9 cellular contexts compared by ENCODE assay signal in the genomic region with DNA sequence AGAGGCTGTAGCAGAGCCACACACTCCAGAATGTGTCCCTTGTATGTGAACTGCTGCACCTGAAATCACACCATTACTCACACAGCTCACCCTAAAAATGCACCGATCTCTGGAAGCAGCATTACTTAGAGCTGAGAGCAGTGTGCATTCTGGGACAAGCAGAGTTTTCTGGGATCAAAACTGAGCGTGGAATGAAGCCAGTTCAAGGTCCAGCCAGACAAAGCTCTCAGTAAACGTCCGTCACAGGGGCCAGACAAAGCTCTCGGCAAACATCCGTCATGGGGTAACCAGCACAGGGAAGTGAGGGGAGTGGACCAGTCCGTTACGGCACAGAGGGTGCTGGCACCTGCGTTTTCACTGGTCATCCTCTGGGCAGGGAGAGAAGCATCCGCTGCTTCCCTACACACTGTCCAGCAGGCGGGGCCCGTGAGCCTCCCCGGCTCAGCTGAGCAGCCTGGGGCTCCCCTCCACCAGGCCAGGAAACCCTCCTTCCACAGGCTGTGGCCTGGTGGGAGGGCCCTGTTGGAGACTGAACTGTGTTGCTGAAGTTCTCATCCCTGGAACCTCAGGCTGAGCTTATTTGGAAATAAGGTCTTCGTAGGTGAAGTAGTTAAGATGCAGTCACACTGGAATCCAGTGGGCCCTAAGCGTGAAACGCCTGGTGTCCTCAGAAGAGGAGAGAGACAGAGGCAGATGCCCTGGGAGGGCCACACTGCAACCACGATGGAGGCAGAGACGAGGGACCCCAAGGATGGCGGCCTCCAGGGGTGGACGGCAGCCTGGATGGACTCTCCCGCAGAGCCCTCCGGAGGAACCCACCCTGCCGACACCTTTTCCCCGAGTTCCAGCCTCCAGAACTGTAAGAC.
A peak's percentile ranks its signal among the peaks of the same experiment; 100 is the strongest.
DNase-seq lines count a peak whose midpoint lies in the region; ATAC-seq and TF ChIP-seq lines count a peak whose summit lies in the region.
"Had no signal": no experiment of that assay in that cellular context is flagged by ENCODE, and none has a peak within 500 bp of the region (broad histone marks: within the 10 kb centered on the region; RNA-seq: fewer than 3 reads in every experiment).

No MANE protein-coding gene starts in this region.

- POLR2A ChIA-PET in WTC11 (lab: Charles Lee) = no interaction called here

- H3K9me3 Mint-ChIP-seq in WTC11 = no peaks in the 10 kb centered on the region
- H3K9me3 Mint-ChIP-seq: activated B cell treated with CpG ODN at 0.5 μM for 24 hours had no signal

- TF ChIP-seq CTCF in 22Rv1 (IDR thresholded peaks at IDR 0.05) = peak; percentile 74
- TF ChIP-seq CTCF in WTC11 (IDR thresholded peaks at IDR 0.05) = no peak
- TF ChIP-seq CTCF in lower leg skin (IDR thresholded peaks at IDR 0.05) = no peak

- H3K36me3 ChIP-seq in GM23248 (ENCODE audit: low read depth) = no peaks in the 10 kb centered on the region

- no peaks in the 10 kb centered on the region for H3K36me3 Mint-ChIP-seq in WTC11

- H3K9ac ChIP-seq in GM23248 = no peak overlapping the region

- no peaks in the 10 kb centered on the region for H3K79me2 ChIP-seq in GM23248 (ENCODE audit: insufficient read depth)

- no peak overlapping the region for H3K4me3 Mint-ChIP-seq in WTC11
- H3K4me3 Mint-ChIP-seq: activated B cell treated with CpG ODN at 0.5 μM for 24 hours had no signal

- intact Hi-C loops in lower leg skin (cut with DNase I; ENCODE audit: low total_unique reads) = no loop called here

- H2AFZ ChIP-seq in GM23248 = no peak overlapping the region

- no peaks in the 10 kb centered on the region for H3K9me3 ChIP-seq in GM23248 (ENCODE audit: low read depth)

- no peak for TF ChIP-seq POLR2A in lower leg skin (IDR thresholded peaks at IDR 0.05)

- no peaks in the 10 kb centered on the region for H3K9me2 ChIP-seq in GM23248 (ENCODE audit: insufficient read depth)

- H3K27me3 Mint-ChIP-seq in WTC11 (ENCODE audit: low read depth) = no peaks in the 10 kb centered on the region
- H3K27me3 Mint-ChIP-seq: activated B cell treated with CpG ODN at 0.5 μM for 24 hours had no signal

- no peaks in the 10 kb centered on the region for H3K4me1 Mint-ChIP-seq in WTC11
- H3K4me1 Mint-ChIP-seq: activated B cell treated with CpG ODN at 0.5 μM for 24 hours had no signal

- no peak overlapping the region for H3K4me3 ChIP-seq in GM23248
- H3K4me3 ChIP-seq in lower leg skin (ENCODE audit: low read depth, poor library complexity, severe bottlenecking) = no peak overlapping the region

- no peak overlapping the region for H3K4me2 ChIP-seq in GM23248 (ENCODE audit: unreplicated experiment)

- H3K27ac ChIP-seq in 22Rv1 = no peak overlapping the region
- H3K27ac ChIP-seq in GM23248 = no peak overlapping the region

- in situ Hi-C loops in GM23248 (cut with MboI) = no loop called here

- DNase-seq in GM23248 = peak; percentile 4
- peak; percentile 38 for DNase-seq in WTC11 (ENCODE audit: low spot score)
- peak; percentile 8 to 74 for DNase-seq in lower leg skin (ENCODE audit: low spot score in 2 of 2)
- DNase-seq in NCI-H128 (lab: John Stamatoyannopoulos, UW; ENCODE audit: unreplicated experiment) = no peak
- no peak for DNase-seq in 8988T
- no peak for DNase-seq in GM19238 (ENCODE audit: insufficient read length, low spot score)
- DNase-seq: activated B cell treated with CpG ODN at 0.5 μM for 24 hours had no signal

- H3K27ac Mint-ChIP-seq in WTC11 = no peak overlapping the region
- H3K27ac Mint-ChIP-seq: activated B cell treated with CpG ODN at 0.5 μM for 24 hours had no signal

- CTCF ChIA-PET in WTC11 (lab: Charles Lee) = interaction anchor here (0.7 to 2.1 kb wide), 6 partner anchors 10 to 361 kb away, joined by 3 to 9 read pairs (median 4); no protein-coding TSS in a partner anchor

- ATAC-seq in WTC11 = peak; percentile 84
- no peak for ATAC-seq in GM21619 (IDR thresholded peaks at IDR 0.05; ENCODE audit: unreplicated experiment)

- no peaks in the 10 kb centered on the region for H4K20me1 ChIP-seq in GM23248 (ENCODE audit: insufficient read depth)

- no peaks in the 10 kb centered on the region for H3F3A ChIP-seq in GM23248 (ENCODE audit: insufficient read depth)

- H3K4me1 ChIP-seq in GM23248 (ENCODE audit: insufficient read depth) = no peaks in the 10 kb centered on the region

- 36 to 40% methylated on average over 20 to 24 of the region's 24 CpGs for WGBS in GM23248 (ENCODE audit: low coverage in 1 of 2, low lambda C conversion rate in 2 of 2, missing lambda C conversion rate in 2 of 2), 2 experiments
- 71 to 78% methylated on average over 24 of the region's 24 CpGs for WGBS in lower leg skin, 2 donors

- no peaks in the 10 kb centered on the region for H3K27me3 ChIP-seq in GM23248 (replicated peaks; ENCODE audit: insufficient read depth)

TF ChIP-seq in WTC11, 78 proteins besides CTCF, POLR2A, EP300 and RAD21:
- TF ChIP-seq NFE2L1 (CRISPR knock-in tag; IDR thresholded peaks at IDR 0.05) = 0 out of 2 replicates have a peak, but pooled peaks have one; percentile 34
- TF ChIP-seq ZNF671 (CRISPR knock-in tag; IDR thresholded peaks at IDR 0.05) = no peak

Comparison
In these comparisons a context has a peak if more than half of its experiments do, and no peak if none do; other contexts are left out.
1. DNase-seq: peak in GM23248 (single experiment), WTC11 (single experiment) and lower leg skin (2 of 2); none in NCI-H128 (single experiment), 8988T (single experiment) and GM19238 (single experiment).